ENCODE assay signal across 9 cellular contexts in genomic region chr13:79246575-79246949, GRCh38.
DNase-seq lines count a peak whose midpoint lies in the region; ATAC-seq and TF ChIP-seq lines count a peak whose summit lies in the region.
"Had no signal": no experiment of that assay in that cellular context is flagged by ENCODE, and none has a peak within 500 bp of the region (broad histone marks: within the 10 kb centered on the region; RNA-seq: fewer than 3 reads in every experiment).

No MANE protein-coding gene starts in this region.

- H3K9me3 ChIP-seq in BE2C = no peaks in the 10 kb centered on the region
- H3K9me3 ChIP-seq in OCI-LY1 (ENCODE audit: low read length) = no peaks in the 10 kb centered on the region

- H3K36me3 ChIP-seq in BE2C = no peaks in the 10 kb centered on the region
- no peaks in the 10 kb centered on the region for H3K36me3 ChIP-seq in OCI-LY1 (ENCODE audit: insufficient read depth, low read length)

- H3K4me1 ChIP-seq in BE2C = no peaks in the 10 kb centered on the region
- no peaks in the 10 kb centered on the region for H3K4me1 ChIP-seq in OCI-LY1 (ENCODE audit: insufficient read depth, low read length, severe bottlenecking)

- no peaks in the 10 kb centered on the region for H3K9me3 Mint-ChIP-seq in activated T-cell treated with anti-CD3 and anti-CD28 coated beads, Interleukin-2, amount 50 U/mL, for 72 hours
- H3K9me3 Mint-ChIP-seq: CD8-positive, alpha-beta memory T cell had no signal

- H3K27ac Mint-ChIP-seq in activated T-cell treated with anti-CD3 and anti-CD28 coated beads, Interleukin-2, amount 50 U/mL, for 72 hours = no peak overlapping the region
- H3K27ac Mint-ChIP-seq: CD8-positive, alpha-beta memory T cell had no signal

- no peak overlapping the region for H3K4me3 ChIP-seq in BE2C (ENCODE audit: low read depth, low read length)
- H3K4me3 ChIP-seq in OCI-LY1 (ENCODE audit: low read depth, low read length, poor library complexity, severe bottlenecking) = no peak overlapping the region

- no peaks in the 10 kb centered on the region for H4K20me1 ChIP-seq in OCI-LY1 (ENCODE audit: insufficient read depth, low read length)

- no peaks in the 10 kb centered on the region for H3K79me2 ChIP-seq in OCI-LY1 (ENCODE audit: insufficient read depth, low read length)

- H3K9me2 ChIP-seq in OCI-LY1 (ENCODE audit: low read depth, low read length) = no peaks in the 10 kb centered on the region

- DNase-seq in BE2C (no peak), amniotic stem cell (lab: John Stamatoyannopoulos, UW) (no peak), NCI-H2227 treated with DMSO at 0.1 percent for 48 hours (lab: John Stamatoyannopoulos, UW) (no peak)
- no peak for DNase-seq in activated T-cell treated with anti-CD3 and anti-CD28 coated beads, Interleukin-2, amount 50 U/mL, for 72 hours
- DNase-seq: CD8-positive, alpha-beta memory T cell had no signal

- H3K36me3 Mint-ChIP-seq in activated T-cell treated with anti-CD3 and anti-CD28 coated beads, Interleukin-2, amount 50 U/mL, for 72 hours (ENCODE audit: insufficient read depth in 2 of 2) = no peaks in the 10 kb centered on the region
- H3K36me3 Mint-ChIP-seq: CD8-positive, alpha-beta memory T cell had no signal

- ATAC-seq in GM18868 (IDR thresholded peaks at IDR 0.05; ENCODE audit: unreplicated experiment) (peak; percentile 46), HG02981 (IDR thresholded peaks at IDR 0.05; ENCODE audit: unreplicated experiment) (peak; percentile 26), HG02840 (IDR thresholded peaks at IDR 0.05; ENCODE audit: low FRiP score, unreplicated experiment) (no peak)
- ATAC-seq in activated T-cell treated with anti-CD3 and anti-CD28 coated beads, Interleukin-2, amount 50 U/mL, for 72 hours (replicated peaks in 1 of 2) = no peak

- H3K4me3 Mint-ChIP-seq in activated T-cell treated with anti-CD3 and anti-CD28 coated beads, Interleukin-2, amount 50 U/mL, for 72 hours = no peak overlapping the region
- H3K4me3 Mint-ChIP-seq: CD8-positive, alpha-beta memory T cell had no signal

- no peaks in the 10 kb centered on the region for H3F3A ChIP-seq in OCI-LY1 (ENCODE audit: insufficient read depth, low read length)

- H3K27me3 ChIP-seq in BE2C (0 out of 2 replicates have a peak, but pooled peaks cover 3% of the 10 kb centered on the region), OCI-LY1 (ENCODE audit: insufficient read depth, low read length) (no peaks in the 10 kb centered on the region)

- H3K27me3 Mint-ChIP-seq in activated T-cell treated with anti-CD3 and anti-CD28 coated beads, Interleukin-2, amount 50 U/mL, for 72 hours (ENCODE audit: low read depth) = no peaks in the 10 kb centered on the region

- H3K27ac ChIP-seq in OCI-LY1 (ENCODE audit: low read depth, low read length, poor library complexity, severe bottlenecking) = no peak overlapping the region

- H3K9ac ChIP-seq in OCI-LY1 (ENCODE audit: low read length) = no peak overlapping the region

- TF ChIP-seq CTCF in BE2C (IDR thresholded peaks at IDR 0.05; ENCODE audit: low read depth, low read length) = peak; percentile 7; the same call in 1 of the 2 replicates
- TF ChIP-seq CTCF in OCI-LY1 (IDR thresholded peaks at IDR 0.05; ENCODE audit: low read length) = peak; percentile 63

- no peak overlapping the region for H2AFZ ChIP-seq in OCI-LY1 (ENCODE audit: low read length)

- no peaks in the 10 kb centered on the region for H3K4me1 Mint-ChIP-seq in activated T-cell treated with anti-CD3 and anti-CD28 coated beads, Interleukin-2, amount 50 U/mL, for 72 hours (ENCODE audit: low read depth)
- H3K4me1 Mint-ChIP-seq: CD8-positive, alpha-beta memory T cell had no signal

- no peak overlapping the region for H3K4me2 ChIP-seq in OCI-LY1 (ENCODE audit: low read length)

Comparison
In these comparisons a context has a peak if more than half of its experiments do, and no peak if none do; other contexts are left out.
1. ATAC-seq: peak in GM18868 (single experiment) and HG02981 (single experiment); none in HG02840 (single experiment) and activated T-cell treated with anti-CD3 and anti-CD28 coated beads, Interleukin-2, amount 50 U/mL, for 72 hours (0 of 2).